In genomic region chr15:60116456-60117089, GRCh38 we compare ENCODE assay signal across 26 cellular contexts.
A peak's percentile ranks its signal among the peaks of the same experiment; 100 is the strongest.
DNase-seq lines count a peak whose midpoint lies in the region; ATAC-seq and TF ChIP-seq lines count a peak whose summit lies in the region.
"Had no signal": no experiment of that assay in that cellular context is flagged by ENCODE, and none has a peak within 500 bp of the region (broad histone marks: within the 10 kb centered on the region; RNA-seq: fewer than 3 reads in every experiment).

No MANE protein-coding gene starts in this region.

- H3K27me3 ChIP-seq in breast epithelium (peaks cover 0 to 16% of the 10 kb centered on the region in 2 donors), PC-3 (ENCODE audit: low read length) (no peaks in the 10 kb centered on the region)

- no peaks in the 10 kb centered on the region for H3K27me3 Mint-ChIP-seq in MCF 10A (ENCODE audit: insufficient read depth, unreplicated experiment)

- H3K79me2 ChIP-seq in PC-3 (ENCODE audit: low read length), result no peaks in the 10 kb centered on the region

- BruUV-seq in MCF 10A (replicated peaks; lab: Mats Ljungman, UMichigan) (no TSS peak), PC-3 (replicated peaks; lab: Mats Ljungman, UMichigan) (no TSS peak)

- H3K9me3 ChIP-seq in breast epithelium, result no peaks in the 10 kb centered on the region
- no peaks in the 10 kb centered on the region for H3K9me3 ChIP-seq in PC-3 (ENCODE audit: low read length)
- H3K9me3 ChIP-seq: adrenal gland, Caco-2, HAP-1, heart left ventricle, spleen had no signal

- H3K4me1 ChIP-seq in breast epithelium, result no peaks in the 10 kb centered on the region
- peaks cover 16% of the 10 kb centered on the region; the same call in 1 of the 2 replicates for H3K4me1 ChIP-seq in PC-3 (ENCODE audit: insufficient read depth, low read length)
- H3K4me1 ChIP-seq: adrenal gland, Caco-2, heart left ventricle, spleen had no signal

- POLR2A ChIA-PET in MCF 10A (lab: Yijun Ruan, JAX) (interaction anchor here (0.6 to 2.5 kb wide), 7 partner anchors 11 to 428 kb away, joined by 3 to 11 read pairs (median 4); no protein-coding TSS in a partner anchor), PC-3 (lab: Charles Lee; ENCODE audit: unreplicated experiment) (no interaction called here)

- intact Hi-C loops in MCF 10A (cut with micrococcal nuclease), result no loop called here
- intact Hi-C loops in breast epithelium (cut with DNase I; ENCODE audit: low total_unique reads), result no loop called here
- intact Hi-C loops in PC-3 (cut with micrococcal nuclease), result loop anchor here (5.0 kb wide), 1 partner anchor 44 kb away; no protein-coding TSS in a partner anchor

- H2AFZ ChIP-seq in PC-3 (ENCODE audit: low read length), result no peak overlapping the region

- no peak overlapping the region for H3K9ac ChIP-seq in PC-3 (ENCODE audit: low read length)
- H3K9ac ChIP-seq: KMS-11 had no signal

- CTCF ChIA-PET in MCF 10A (lab: Yijun Ruan, JAX), result interaction anchor here (0.6 to 2.7 kb wide), 5 partner anchors 11 to 356 kb away, joined by 3 to 9 read pairs (median 3); no protein-coding TSS in a partner anchor
- CTCF ChIA-PET in PC-3 (lab: Charles Lee), result interaction anchor here (0.5 kb wide), 1 partner anchor 119 kb away, joined by 4 read pairs; no protein-coding TSS in a partner anchor

- no peak overlapping the region for H3K4me2 ChIP-seq in PC-3 (ENCODE audit: low read length)
- H3K4me2 ChIP-seq: KMS-11 had no signal

- H3K4me3 ChIP-seq in breast epithelium (no peak overlapping the region), PC-3 (ENCODE audit: low read length) (no peak overlapping the region)
- H3K4me3 ChIP-seq: adrenal gland, HAP-1, heart left ventricle, spleen had no signal

- peaks cover 27% of the 10 kb centered on the region for H3K4me1 Mint-ChIP-seq in MCF 10A (ENCODE audit: insufficient read depth, unreplicated experiment)

- H3K27ac Mint-ChIP-seq in MCF 10A (ENCODE audit: low read depth, unreplicated experiment), result peak overlapping the region; percentile 42
- H3K27ac Mint-ChIP-seq: type B pancreatic cell had no signal

- no peaks in the 10 kb centered on the region for H3K9me2 ChIP-seq in PC-3 (replicated peaks; ENCODE audit: low read length)

- DNase-seq in MCF 10A (ENCODE audit: unreplicated experiment), result no peak
- DNase-seq in breast epithelium (ENCODE audit: low spot score in 2 of 2), result no peak
- no peak for DNase-seq in PC-3
- no peak for DNase-seq in epithelial cell of prostate (ENCODE audit: low read depth, low spot score)
- DNase-seq in stimulated activated naive CD4-positive, alpha-beta T cell (lab: John Stamatoyannopoulos, UW), result no peak
- DNase-seq in GM19240 (ENCODE audit: insufficient read length, low spot score), result no peak
- DNase-seq: activated CD4-positive, alpha-beta T cell treated with anti-CD3 and anti-CD28 coated beads for 4 hours; activated CD8-positive, alpha-beta memory T cell treated with anti-CD3 and anti-CD28 coated beads for 24 hours; activated T-cell treated with anti-CD3 and anti-CD28 coated beads, Interleukin-2, amount 50 U/mL, for 1 hour; adrenal gland; Caco-2; effector memory CD4-positive, alpha-beta T cell; GF-D8; heart left ventricle; MV-4-11; NCI-H187; NCI-H526; posterior cingulate gyrus; right cardiac atrium; spleen had no signal

- ATAC-seq in PC-3, result peak; percentile 45
- ATAC-seq in HG03432 (IDR thresholded peaks at IDR 0.05; ENCODE audit: unreplicated experiment), result no peak
- ATAC-seq: heart left ventricle, right cardiac atrium, Right ventricle myocardium inferior had no signal

- no peak for TF ChIP-seq CTCF in MCF 10A (IDR thresholded peaks at IDR 0.05; ENCODE audit: unreplicated experiment)
- no peak for TF ChIP-seq CTCF in breast epithelium (IDR thresholded peaks at IDR 0.05)
- no peak for TF ChIP-seq CTCF in PC-3 (conservative IDR thresholded peaks at IDR 0.05; ENCODE audit: low read depth, low read length)

- no peaks in the 10 kb centered on the region for H3F3A ChIP-seq in PC-3 (ENCODE audit: low read length, unreplicated experiment)

- no peaks in the 10 kb centered on the region for H3K9me3 Mint-ChIP-seq in MCF 10A (ENCODE audit: unreplicated experiment)
- H3K9me3 Mint-ChIP-seq: type B pancreatic cell had no signal

- H3K27ac ChIP-seq in breast epithelium (no peak overlapping the region), PC-3 (ENCODE audit: low read length) (no peak overlapping the region), epithelial cell of prostate (peak overlapping the region; percentile 57)
- H3K27ac ChIP-seq: adrenal gland, C4-2B, heart left ventricle, KMS-11, spleen had no signal

- H3K4me3 Mint-ChIP-seq in MCF 10A (ENCODE audit: unreplicated experiment), result no peak overlapping the region
- H3K4me3 Mint-ChIP-seq: type B pancreatic cell had no signal

- H3K36me3 Mint-ChIP-seq in MCF 10A (ENCODE audit: insufficient read depth, unreplicated experiment), result no peaks in the 10 kb centered on the region
- H3K36me3 Mint-ChIP-seq: type B pancreatic cell had no signal

- TF ChIP-seq POLR2A in breast epithelium (IDR thresholded peaks at IDR 0.05), result no peak

- H3K36me3 ChIP-seq in breast epithelium, result no peaks in the 10 kb centered on the region
- no peaks in the 10 kb centered on the region for H3K36me3 ChIP-seq in PC-3 (ENCODE audit: low read depth, low read length)
- H3K36me3 ChIP-seq: adrenal gland, HAP-1, heart left ventricle, spleen had no signal

- H4K20me1 ChIP-seq in PC-3 (ENCODE audit: low read length), result no peaks in the 10 kb centered on the region
